29 cellular contexts compared by ENCODE assay signal in the genomic region with DNA sequence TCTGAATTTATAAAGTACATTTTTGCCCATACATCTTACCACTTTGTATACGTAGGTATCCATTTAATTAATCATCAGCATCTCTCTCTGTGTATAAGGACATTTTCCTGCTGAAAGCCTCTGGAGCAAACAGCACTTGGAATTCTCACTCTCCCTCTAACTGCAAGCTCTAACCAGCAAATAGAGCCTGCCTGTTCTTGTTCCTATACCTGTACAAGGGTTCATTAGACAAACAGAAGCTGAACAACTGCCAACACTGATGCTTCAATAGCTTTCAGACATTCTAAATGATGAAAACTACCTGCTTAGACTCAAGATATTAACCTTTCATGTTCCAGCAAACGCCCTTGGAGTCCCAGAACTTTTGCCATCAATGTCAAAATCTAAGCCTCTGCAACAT.
DNase-seq lines count a peak whose midpoint lies in the region; TF ChIP-seq lines count a peak whose summit lies in the region.
"Had no signal": no experiment of that assay in that cellular context is flagged by ENCODE, and none has a peak within 500 bp of the region (broad histone marks: within the 10 kb centered on the region; RNA-seq: fewer than 3 reads in every experiment).

No MANE protein-coding gene starts in this region.

- no peaks in the 10 kb centered on the region for H3K4me1 ChIP-seq in colonic mucosa
- H3K4me1 ChIP-seq: Peyer's patch had no signal

- intact Hi-C loops in colonic mucosa (cut with DNase I), result no loop called here

- H3K4me3 ChIP-seq in epithelial cell of esophagus (ENCODE audit: low read length) (no peak overlapping the region), colonic mucosa (no peak overlapping the region)
- H3K4me3 ChIP-seq: BLaER1 treated with 17β-estradiol and CSF1 and Interleukin-3, amounts not matched to agents 10 nM and 100 nM; GM12878; HAP-1; Peyer's patch; SK-N-MC had no signal

- H3K27ac ChIP-seq in colonic mucosa, result no peak overlapping the region
- H3K27ac ChIP-seq: BLaER1 treated with 17β-estradiol and CSF1 and Interleukin-3, amounts not matched to agents 10 nM and 100 nM; Peyer's patch; SK-N-MC had no signal

- no peak for TF ChIP-seq CTCF in epithelial cell of esophagus (IDR thresholded peaks at IDR 0.05; ENCODE audit: insufficient read depth, low read depth, low read length, missing control alignments)
- no peak for TF ChIP-seq CTCF in colonic mucosa (IDR thresholded peaks at IDR 0.05)

- no peaks in the 10 kb centered on the region for H3K9me3 ChIP-seq in colonic mucosa
- H3K9me3 ChIP-seq: BLaER1 treated with 17β-estradiol and CSF1 and Interleukin-3, amounts not matched to agents 10 nM and 100 nM; HAP-1; Peyer's patch had no signal

- DNase-seq in DMS79 (lab: John Stamatoyannopoulos, UW) (peak; percentile 11), NCI-H1105 treated with DMSO at 0.1 percent for 48 hours (lab: John Stamatoyannopoulos, UW) (peak; percentile 96), NCI-H2196 (lab: John Stamatoyannopoulos, UW; ENCODE audit: unreplicated experiment) (peak; percentile 23), epithelial cell of esophagus (ENCODE audit: low read depth) (peak; percentile 47), globus pallidus (ENCODE audit: low spot score) (no peak), colonic mucosa (no peak)
- DNase-seq in NK-92 treated with Interleukin-12 subunit alpha and Interleukin-12 subunit beta, amount 100 ng/mL, for 24 hours (lab: John Stamatoyannopoulos, UW), result no peak
- DNase-seq: AML-193; CD4-positive, alpha-beta memory T cell; COR-L47; DMS53; EL; GDM1; GOT3; HFFc6; KG1; MM.1S; NCI-H1417 treated with DMSO at 0.1 percent for 48 hours; NCI-H1694 treated with DMSO at 0.1 percent for 48 hours; NCI-H2107; NCI-H446 treated with DMSO at 0.1 percent for 48 hours; NCI-H526; NCI-H82; Peyer's patch; SIG-M5 had no signal

- H3K36me3 ChIP-seq in colonic mucosa, result no peaks in the 10 kb centered on the region
- H3K36me3 ChIP-seq: BLaER1 treated with 17β-estradiol and CSF1 and Interleukin-3, amounts not matched to agents 10 nM and 100 nM; HAP-1; Peyer's patch had no signal

- H3K9ac ChIP-seq in colonic mucosa (ENCODE audit: low read depth in 2 of 2, low read length in 2 of 2), result no peak overlapping the region
- H3K9ac ChIP-seq: BLaER1 treated with 17β-estradiol and CSF1 and Interleukin-3, amounts not matched to agents 10 nM and 100 nM had no signal

- H3K27me3 ChIP-seq in colonic mucosa, result no peaks in the 10 kb centered on the region
- H3K27me3 ChIP-seq: BLaER1 treated with 17β-estradiol and CSF1 and Interleukin-3, amounts not matched to agents 10 nM and 100 nM; Peyer's patch had no signal

Comparison
In these comparisons a context has a peak if more than half of its experiments do, and no peak if none do; other contexts are left out.
1. DNase-seq: peak in DMS79 (single experiment), NCI-H1105 treated with DMSO at 0.1 percent for 48 hours (single experiment), NCI-H2196 (single experiment) and epithelial cell of esophagus (single experiment); none in globus pallidus (single experiment), colonic mucosa (single experiment) and NK-92 treated with Interleukin-12 subunit alpha and Interleukin-12 subunit beta, amount 100 ng/mL, for 24 hours (single experiment).